8 cellular contexts compared by ENCODE assay signal in genomic region chr3:46488735-46489361, GRCh38. TPM values are rescaled to one million over a fixed set of nuclear protein-coding genes. Genes with fewer than 3 reads are reported as not detected.
DNase-seq lines count a peak whose midpoint lies in the region; ATAC-seq and TF ChIP-seq lines count a peak whose summit lies in the region.

No MANE protein-coding gene starts in this region.

- no peaks in the 10 kb centered on the region for H3K4me1 Mint-ChIP-seq in activated T-helper 17 cell treated with anti-CD3 and anti-CD28 coated beads, Interleukin-2, amount 50 U/mL, for 72 hours

- H3K9me3 ChIP-seq in DOHH2 (ENCODE audit: control insufficient read depth, insufficient read depth, low read length) (no peaks in the 10 kb centered on the region), Karpas-422 (ENCODE audit: low read length) (no peaks in the 10 kb centered on the region), neuronal stem cell (replicated peaks in 1 of 2; ENCODE audit: control insufficient read depth in 2 of 2, insufficient read depth in 1 of 2, low read depth in 1 of 2, low read length in 2 of 2) (no peaks in the 10 kb centered on the region)

- peak overlapping the region; percentile 76 for H3K23ac ChIP-seq in neuronal stem cell (ENCODE audit: low read depth, low read length, poor library complexity)

- H3K79me2 ChIP-seq in DOHH2 (ENCODE audit: control insufficient read depth, low read length) (no peaks in the 10 kb centered on the region), Karpas-422 (ENCODE audit: low read length) (no peaks in the 10 kb centered on the region)

- H3K27ac ChIP-seq in DOHH2 (ENCODE audit: low read depth, low read length) (peak overlapping the region; percentile 41), Karpas-422 (ENCODE audit: low read length) (no peak overlapping the region), neuronal stem cell (replicated peaks; ENCODE audit: low read length) (no peak overlapping the region)

- H3K4me1 ChIP-seq in DOHH2 (ENCODE audit: control insufficient read depth, low read length) (peaks cover 42% of the 10 kb centered on the region), Karpas-422 (ENCODE audit: low read length) (peaks cover 4% of the 10 kb centered on the region; the same call in 1 of the 2 replicates), neuronal stem cell (ENCODE audit: control insufficient read depth in 2 of 2, insufficient read depth in 1 of 2, low read depth in 1 of 2, low read length in 2 of 2) (peaks cover 0 to 3% of the 10 kb centered on the region in 2 donors)

- no peaks in the 10 kb centered on the region for H3K27me3 Mint-ChIP-seq in activated T-helper 17 cell treated with anti-CD3 and anti-CD28 coated beads, Interleukin-2, amount 50 U/mL, for 72 hours

- no peak overlapping the region for H4K91ac ChIP-seq in neuronal stem cell (ENCODE audit: low read depth, low read length, poor library complexity)

- H2BK5ac ChIP-seq in neuronal stem cell (ENCODE audit: low read length): no peak overlapping the region

- no peak overlapping the region for H2BK15ac ChIP-seq in neuronal stem cell (ENCODE audit: low read length)

- no peak overlapping the region for H2BK12ac ChIP-seq in neuronal stem cell (ENCODE audit: low read length)

- ATAC-seq in GM21786 (IDR thresholded peaks at IDR 0.05; ENCODE audit: unreplicated experiment): peak; percentile 94
- peak; percentile 99 for ATAC-seq in activated T-helper 17 cell treated with anti-CD3 and anti-CD28 coated beads, Interleukin-2, amount 50 U/mL, for 72 hours (replicated peaks)

- no CpG with 5 or more reads among the region's 26 CpGs for WGBS in neuronal stem cell (ENCODE audit: extremely low coverage in 2 of 2, insufficient read length in 2 of 2, insufficient replicate concordance in 1 of 2), 2 donors

- no peak overlapping the region for H3K9ac ChIP-seq in Karpas-422 (ENCODE audit: low read length)
- H3K9ac ChIP-seq in neuronal stem cell (ENCODE audit: low read depth, low read length, poor library complexity): no peak overlapping the region

- no peak overlapping the region for H3K27ac Mint-ChIP-seq in activated T-helper 17 cell treated with anti-CD3 and anti-CD28 coated beads, Interleukin-2, amount 50 U/mL, for 72 hours

- no peaks in the 10 kb centered on the region for H3K9me3 Mint-ChIP-seq in activated T-helper 17 cell treated with anti-CD3 and anti-CD28 coated beads, Interleukin-2, amount 50 U/mL, for 72 hours

- H2AK5ac ChIP-seq in neuronal stem cell (ENCODE audit: low read depth, low read length): no peak overlapping the region

- H3K9me2 ChIP-seq in DOHH2 (replicated peaks; ENCODE audit: control insufficient read depth, low read length): no peaks in the 10 kb centered on the region
- no peaks in the 10 kb centered on the region for H3K9me2 ChIP-seq in Karpas-422 (replicated peaks; ENCODE audit: insufficient read depth, low read length)

- H3K27me3 ChIP-seq in DOHH2 (ENCODE audit: control insufficient read depth, low read length): 0 out of 2 replicates have a peak, but pooled peaks cover 6% of the 10 kb centered on the region
- no peaks in the 10 kb centered on the region for H3K27me3 ChIP-seq in Karpas-422 (ENCODE audit: low read length)
- H3K27me3 ChIP-seq in neuronal stem cell (ENCODE audit: control insufficient read depth in 3 of 3, insufficient read depth in 3 of 3, low read depth in 1 of 3, low read length in 3 of 3): no peaks in the 10 kb centered on the region

- peak overlapping the region; percentile 73 for H3K18ac ChIP-seq in neuronal stem cell (ENCODE audit: low read length)

- no peaks in the 10 kb centered on the region for H3F3A ChIP-seq in DOHH2 (ENCODE audit: control insufficient read depth, insufficient read depth)

- DNase-seq in Karpas-422 (peak; percentile 97), RPMI8226 (peak; percentile 99), fibroblast of the aortic adventitia (ENCODE audit: low read depth) (peak; percentile 88), neuronal stem cell (ENCODE audit: low spot score) (peak; percentile 81), stromal cell of bone marrow (ENCODE audit: low read depth) (peak; percentile 70)

- peak; percentile 100 for TF ChIP-seq CTCF in DOHH2 (IDR thresholded peaks at IDR 0.05; ENCODE audit: low read depth, low read length, poor library complexity, severe bottlenecking)
- peak; percentile 100 for TF ChIP-seq CTCF in fibroblast of the aortic adventitia (IDR thresholded peaks at IDR 0.05; ENCODE audit: insufficient read depth, low read length)

- no peaks in the 10 kb centered on the region for H3K36me3 Mint-ChIP-seq in activated T-helper 17 cell treated with anti-CD3 and anti-CD28 coated beads, Interleukin-2, amount 50 U/mL, for 72 hours (ENCODE audit: low read depth)

- no peaks in the 10 kb centered on the region for H3K79me1 ChIP-seq in neuronal stem cell (ENCODE audit: low read depth, low read length)

- no peak overlapping the region for H4K8ac ChIP-seq in neuronal stem cell (ENCODE audit: low read depth, low read length)

- peak overlapping the region; percentile 43 for H3K4me3 ChIP-seq in DOHH2 (ENCODE audit: low read length)
- no peak overlapping the region for H3K4me3 ChIP-seq in Karpas-422 (ENCODE audit: low read length)
- no peak overlapping the region for H3K4me3 ChIP-seq in fibroblast of the aortic adventitia (ENCODE audit: low read depth, low read length)
- no peak overlapping the region for H3K4me3 ChIP-seq in neuronal stem cell (ENCODE audit: low read length in 2 of 2)

- H3K4me2 ChIP-seq in DOHH2 (ENCODE audit: low read length) (peak overlapping the region; percentile 57), Karpas-422 (ENCODE audit: low read depth, low read length, poor library complexity, severe bottlenecking) (no peak overlapping the region), neuronal stem cell (ENCODE audit: insufficient read depth, low read length, poor library complexity, severe bottlenecking) (peak overlapping the region; percentile 24)

- H3K4ac ChIP-seq in neuronal stem cell (ENCODE audit: low read length): no peak overlapping the region

- H3K4me3 Mint-ChIP-seq in activated T-helper 17 cell treated with anti-CD3 and anti-CD28 coated beads, Interleukin-2, amount 50 U/mL, for 72 hours: peak overlapping the region; percentile 39

- no peak overlapping the region for H3K14ac ChIP-seq in neuronal stem cell (ENCODE audit: low read length)

- H3K36me3 ChIP-seq in DOHH2 (ENCODE audit: control insufficient read depth, low read length) (no peaks in the 10 kb centered on the region), Karpas-422 (ENCODE audit: insufficient read depth, low read length) (no peaks in the 10 kb centered on the region), neuronal stem cell (replicated peaks in 1 of 2; ENCODE audit: control insufficient read depth in 2 of 2, insufficient read depth in 2 of 2, low read length in 2 of 2) (no peaks in the 10 kb centered on the region)

- H4K20me1 ChIP-seq in DOHH2 (ENCODE audit: control insufficient read depth, insufficient read depth, low read depth, low read length): no peaks in the 10 kb centered on the region
- H4K20me1 ChIP-seq in Karpas-422 (ENCODE audit: insufficient read depth, low read depth, low read length): 0 out of 2 replicates have a peak, but pooled peaks cover 2% of the 10 kb centered on the region

- no peak overlapping the region for H2AFZ ChIP-seq in Karpas-422 (ENCODE audit: low read length)
- H2AFZ ChIP-seq in neuronal stem cell (ENCODE audit: low read length): peak overlapping the region; percentile 68

- no peak overlapping the region for H2BK120ac ChIP-seq in neuronal stem cell (ENCODE audit: low read depth, low read length)

RNA-seq across cellular contexts. Expression of gene RTP3, which starts 8.9 kb away (rescaled TPM):
- total RNA-seq in Karpas-422 (2014; rRNA removed; shearing (Covaris generic); ENCODE audit: low replicate concordance): not detected in 2 replicates
- total RNA-seq in activated T-helper 17 cell treated with anti-CD3 and anti-CD28 coated beads, Interleukin-2, amount 50 U/mL, for 72 hours: not detected
- total RNA-seq in fibroblast of the aortic adventitia (ENCODE audit: low replicate concordance): not detected in 2 replicates
- polyA plus RNA-seq in neuronal stem cell (2013, experiment 1 of 2): not detected
- polyA plus RNA-seq in neuronal stem cell (2013, experiment 2 of 2): not detected

RNA-seq across cellular contexts. Expression of gene LTF, which starts 24.1 kb away (rescaled TPM):
- total RNA-seq in Karpas-422 (2014; rRNA removed; shearing (Covaris generic); ENCODE audit: low replicate concordance): not detected in 2 replicates
- not detected for total RNA-seq in activated T-helper 17 cell treated with anti-CD3 and anti-CD28 coated beads, Interleukin-2, amount 50 U/mL, for 72 hours
- not detected in 2 replicates for total RNA-seq in fibroblast of the aortic adventitia (ENCODE audit: low replicate concordance)
- not detected for polyA plus RNA-seq in neuronal stem cell (2013, experiment 1 of 2)
- polyA plus RNA-seq in neuronal stem cell (2013, experiment 2 of 2): 0.01 TPM
